In the genomic region with DNA sequence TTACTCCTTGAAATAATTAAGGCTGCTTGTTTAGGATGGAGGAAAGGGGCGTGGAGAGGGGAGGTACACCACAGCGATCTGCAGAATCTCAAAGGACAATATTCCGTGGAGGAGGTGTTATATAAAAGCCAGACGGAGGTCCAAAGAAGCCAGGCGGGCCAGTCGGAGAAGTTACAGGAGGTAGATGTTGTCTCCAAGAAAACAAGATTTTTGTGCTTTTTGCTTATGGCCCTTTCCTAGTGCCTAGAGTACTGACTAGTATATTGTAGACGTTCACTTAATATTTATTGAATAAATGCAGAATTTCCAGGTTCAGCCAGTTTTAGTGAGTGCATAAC, we compare ENCODE assay signal across 10 cellular contexts. TPM values are rescaled to one million over a fixed set of nuclear protein-coding genes. Genes with fewer than 3 reads are reported as not detected.
DNase-seq lines count a peak whose midpoint lies in the region; ATAC-seq and TF ChIP-seq lines count a peak whose summit lies in the region.
"Had no signal": no experiment of that assay in that cellular context is flagged by ENCODE, and none has a peak within 500 bp of the region (broad histone marks: within the 10 kb centered on the region; RNA-seq: fewer than 3 reads in every experiment).

No MANE protein-coding gene starts in this region.

- H3K4me3 ChIP-seq in DND-41 (ENCODE audit: low read depth in 1 of 2, low read length in 2 of 2): peak overlapping the region; percentile 41 to 80; a peak in 3 of 4 replicates
- H3K4me3 ChIP-seq in esophagus (ENCODE audit: low read depth in 1 of 2, low read length in 2 of 2): peak overlapping the region; percentile 77 to 83
- peak overlapping the region; percentile 94 for H3K4me3 ChIP-seq in osteoblast (ENCODE audit: insufficient read depth, low read length)

- TF ChIP-seq POLR2A in erythroblast (IDR thresholded peaks at IDR 0.05; ENCODE audit: low read length): no peak

- H3K9me3 ChIP-seq in DND-41 (ENCODE audit: insufficient read depth, low read length, severe bottlenecking) (no peaks in the 10 kb centered on the region), esophagus (ENCODE audit: control insufficient read depth in 2 of 2, insufficient read depth in 1 of 2, low read depth in 1 of 2, low read length in 1 of 2) (no peaks in the 10 kb centered on the region), osteoblast (ENCODE audit: low read depth, low read length) (no peaks in the 10 kb centered on the region)

- no peaks in the 10 kb centered on the region; the same call in 1 of the 2 replicates for H4K20me1 ChIP-seq in DND-41 (ENCODE audit: insufficient read depth, low read length)
- H4K20me1 ChIP-seq in osteoblast (ENCODE audit: insufficient read depth, low read length): peaks cover 8% of the 10 kb centered on the region

- peak overlapping the region; percentile 80 for H3K9ac ChIP-seq in DND-41 (ENCODE audit: low read depth, low read length)

- 14 to 16% methylated on average over 7 of the region's 7 CpGs for WGBS in esophagus, 2 donors

- H3K27ac ChIP-seq in DND-41 (ENCODE audit: low read length) (peak overlapping the region; percentile 73), esophagus (ENCODE audit: low read depth in 2 of 2, low read length in 1 of 2) (peak overlapping the region; percentile 88 to 97), osteoblast (ENCODE audit: low read depth, low read length) (peak overlapping the region; percentile 58)

- H3K4me1 ChIP-seq in DND-41 (ENCODE audit: insufficient read depth, low read length) (peaks cover 37% of the 10 kb centered on the region), esophagus (ENCODE audit: control insufficient read depth in 2 of 2, insufficient read depth in 2 of 2, low read length in 1 of 2) (no peaks in the 10 kb centered on the region), osteoblast (ENCODE audit: insufficient read depth, low read length) (peaks cover 12% of the 10 kb centered on the region)

- TF ChIP-seq CTCF in DND-41 (IDR thresholded peaks at IDR 0.05; ENCODE audit: borderline replicate concordance, extremely low read depth, low read length, poor library complexity, severe bottlenecking) (no peak), osteoblast (IDR thresholded peaks at IDR 0.05; ENCODE audit: extremely low read depth, low read depth, low read length) (no peak)

- peaks cover under 1% of the 10 kb centered on the region for H3K27me3 ChIP-seq in DND-41 (ENCODE audit: insufficient read depth, low read length, poor library complexity)
- no peaks in the 10 kb centered on the region for H3K27me3 ChIP-seq in esophagus (ENCODE audit: control insufficient read depth in 1 of 2, insufficient read depth in 2 of 2, low read length in 2 of 2)
- peaks cover 13% of the 10 kb centered on the region for H3K27me3 ChIP-seq in osteoblast (ENCODE audit: insufficient read depth, low read length)

- H3K4me2 ChIP-seq in DND-41 (ENCODE audit: insufficient read depth, low read length) (peak overlapping the region; percentile 86), osteoblast (ENCODE audit: insufficient read depth, low read length) (peak overlapping the region; percentile 91)

- ATAC-seq in DND-41 (ENCODE audit: insufficient read depth, low read depth) (no peak), HG02763 (IDR thresholded peaks at IDR 0.05; ENCODE audit: unreplicated experiment) (no peak)

- H3K36me3 ChIP-seq in DND-41 (ENCODE audit: insufficient read depth, low read length) (peaks cover 10% of the 10 kb centered on the region), esophagus (ENCODE audit: control insufficient read depth in 2 of 2, insufficient read depth in 2 of 2, low read length in 1 of 2) (no peaks in the 10 kb centered on the region), osteoblast (ENCODE audit: insufficient read depth, low read length) (no peaks in the 10 kb centered on the region)

- H2AFZ ChIP-seq in DND-41 (ENCODE audit: low read depth, low read length) (peak overlapping the region; percentile 85), osteoblast (ENCODE audit: low read length) (peak overlapping the region; percentile 89)

- peaks cover 46% of the 10 kb centered on the region for H3K79me2 ChIP-seq in DND-41 (ENCODE audit: insufficient read depth, low read length)
- H3K79me2 ChIP-seq in osteoblast (ENCODE audit: insufficient read depth, low read length): peaks cover 32% of the 10 kb centered on the region

- DNase-seq in DND-41 (no peak), RKO (ENCODE audit: low spot score) (peak; percentile 41), osteoblast (ENCODE audit: insufficient read length, low spot score, missing footprints) (no peak), erythroblast (lab: John Stamatoyannopoulos, UW) (no peak)
- no peak for DNase-seq in stimulated activated CD4-positive, alpha-beta T cell treated with anti-CD3 and anti-CD28 coated beads, Interleukin-4, amount 100 ng/mL, for 4 hours
- DNase-seq in effector CD4-positive, alpha-beta T cell: no peak

RNA-seq across cellular contexts. Expression of a gene that starts 0.8 kb away (rescaled TPM):
- polyA plus RNA-seq in esophagus: 10 to 100 TPM; 44.3 to 50.1 TPM
- 16.6 and 20.6 TPM in 2 replicates for total RNA-seq in osteoblast

RNA-seq across cellular contexts. Expression of a gene that starts 57.2 kb away (rescaled TPM):
- polyA plus RNA-seq in esophagus: under 1 TPM in 1 of 2 donors, not detected in 1; 0.02 TPM
- total RNA-seq in osteoblast: not detected in 2 replicates
- total RNA-seq: aorta, temporal lobe had no signal
- polyA plus RNA-seq: aorta had no signal
